Comparison of ENCODE assay signal across 8 cellular contexts in genomic region chr4:83582289-83582756, GRCh38. TPM values are rescaled to one million over a fixed set of nuclear protein-coding genes. Genes with fewer than 3 reads are reported as not detected.
A peak's percentile ranks its signal among the peaks of the same experiment; 100 is the strongest.
DNase-seq lines count a peak whose midpoint lies in the region; ATAC-seq and TF ChIP-seq lines count a peak whose summit lies in the region.

No MANE protein-coding gene starts in this region.

- TF ChIP-seq POLR2A in gastroesophageal sphincter (IDR thresholded peaks at IDR 0.05) (no peak), testis (IDR thresholded peaks at IDR 0.05) (no peak)

- CTCF ChIA-PET in OCI-LY7 (lab: Charles Lee; ENCODE audit: unreplicated experiment) = interaction anchor here (1.0 to 1.4 kb wide), 2 partner anchors 13 to 90 kb away, joined by 3 read pairs; no protein-coding TSS in a partner anchor

- intact Hi-C loops in OCI-LY7 (cut with micrococcal nuclease; ENCODE audit: unreplicated experiment) (loop anchor here (1.0 to 2.0 kb wide), 2 partner anchors 220 to 298 kb away; partner anchors contain the start of gene COQ2), testis (cut with DNase I; ENCODE audit: low total_unique reads) (no loop called here)

- peaks cover 12% of the 10 kb centered on the region for H3K4me1 ChIP-seq in OCI-LY7 (ENCODE audit: insufficient read depth, low read length, poor library complexity, severe bottlenecking)
- peaks cover 0 to 7% (median 0%) of the 10 kb centered on the region in 3 donors for H3K4me1 ChIP-seq in gastroesophageal sphincter
- H3K4me1 ChIP-seq in testis = no peaks in the 10 kb centered on the region

- DNase-seq in NCI-H2029 (lab: John Stamatoyannopoulos, UW) (peak; percentile 4), NCI-H2029 treated with DMSO at 0.1 percent for 48 hours (lab: John Stamatoyannopoulos, UW) (no peak), OCI-LY7 (ENCODE audit: low spot score) (peak; percentile 58), testis (peak; percentile 32), NCI-H524 treated with DMSO at 0.1 percent for 48 hours (lab: John Stamatoyannopoulos, UW) (no peak)

- TF ChIP-seq CTCF in OCI-LY7 (conservative IDR thresholded peaks at IDR 0.05; ENCODE audit: low read length) = peak; percentile 72
- no peak for TF ChIP-seq CTCF in gastroesophageal sphincter (IDR thresholded peaks at IDR 0.05)
- no peak for TF ChIP-seq CTCF in testis (IDR thresholded peaks at IDR 0.05)

- H3K4me3 ChIP-seq in OCI-LY7 (ENCODE audit: low read depth, low read length, poor library complexity, severe bottlenecking) (peak overlapping the region; percentile 11), gastroesophageal sphincter (no peak overlapping the region), testis (no peak overlapping the region)

- H3K9me3 ChIP-seq in OCI-LY7 (ENCODE audit: low read length) = no peaks in the 10 kb centered on the region
- no peaks in the 10 kb centered on the region for H3K9me3 ChIP-seq in gastroesophageal sphincter
- no peaks in the 10 kb centered on the region for H3K9me3 ChIP-seq in testis

- no peaks in the 10 kb centered on the region for H3K9me2 ChIP-seq in OCI-LY7 (ENCODE audit: insufficient read depth, low read length)

- H3K27me3 ChIP-seq in gastroesophageal sphincter (no peaks in the 10 kb centered on the region), testis (no peaks in the 10 kb centered on the region)

- H4K20me1 ChIP-seq in OCI-LY7 (ENCODE audit: insufficient read depth, low read length) = no peaks in the 10 kb centered on the region

- H3K79me2 ChIP-seq in OCI-LY7 (ENCODE audit: insufficient read depth, low read depth, low read length) = no peaks in the 10 kb centered on the region

- WGBS in gastroesophageal sphincter (ENCODE audit: low coverage in 1 of 2), 2 donors = 55 to 79% methylated on average over 3 to 6 of the region's 7 CpGs
- 55 to 67% methylated on average over 7 of the region's 7 CpGs for whole genome bisulfite sequencing in testis, 2 donors

- H3K27ac ChIP-seq in OCI-LY7 (ENCODE audit: low read depth, low read length, poor library complexity, severe bottlenecking) (peak overlapping the region; percentile 14), gastroesophageal sphincter (no peak overlapping the region), testis (no peak overlapping the region)

- H3K36me3 ChIP-seq in OCI-LY7 (ENCODE audit: insufficient read depth, low read length) (no peaks in the 10 kb centered on the region), gastroesophageal sphincter (no peaks in the 10 kb centered on the region), testis (ENCODE audit: low read depth, missing control alignments) (no peaks in the 10 kb centered on the region)

- POLR2A ChIA-PET in OCI-LY7 (lab: Charles Lee) = interaction anchor here (0.5 to 3.6 kb wide), 8 partner anchors 14 to 1587 kb away, joined by 3 to 26 read pairs (median 3); no protein-coding TSS in a partner anchor

- no TSS peak for BruUV-seq in OCI-LY7 (replicated peaks; lab: Mats Ljungman, UMichigan)

- peak overlapping the region; percentile 59 for H2AFZ ChIP-seq in OCI-LY7 (ENCODE audit: low read length)

- TF ChIP-seq EP300 in gastroesophageal sphincter (IDR thresholded peaks at IDR 0.05) = no peak

- ATAC-seq in HG02943 (IDR thresholded peaks at IDR 0.05; ENCODE audit: low read depth, unreplicated experiment) = peak; percentile 53
- ATAC-seq in gastroesophageal sphincter = peak; percentile 55
- no peak for ATAC-seq in HG02885 (IDR thresholded peaks at IDR 0.05; ENCODE audit: poor library complexity, unreplicated experiment)

- H3K4me2 ChIP-seq in OCI-LY7 (ENCODE audit: low read length) = peak overlapping the region; percentile 52

RNA-seq across cellular contexts. Expression of gene GPAT3, which starts 46.4 kb away (rescaled TPM):
- total RNA-seq in OCI-LY7 (2014; rRNA removed; shearing (Covaris generic)) = 0.41 TPM in 1 of 2 replicates, not detected in the other
- not detected in 2 replicates for total RNA-seq in OCI-LY7 (2022)
- 1 to 10 TPM; 1.7 to 6.6 (median 4.9) TPM for total RNA-seq in gastroesophageal sphincter
- 1 to 10 TPM; 5.7 to 6.4 TPM for total RNA-seq in testis
- polyA plus RNA-seq in testis (ENCODE audit: insufficient read depth, low read depth, low replicate concordance) = 16.2 TPM

Comparison
In these comparisons a context has a peak if more than half of its experiments do, and no peak if none do; other contexts are left out.
1. DNase-seq: peak in NCI-H2029 (single experiment), OCI-LY7 (single experiment) and testis (single experiment); none in NCI-H2029 treated with DMSO at 0.1 percent for 48 hours (single experiment) and NCI-H524 treated with DMSO at 0.1 percent for 48 hours (single experiment).